Comparison of ENCODE assay signal across 17 cellular contexts in genomic region chr1:7574121-7575040, GRCh38.
DNase-seq lines count a peak whose midpoint lies in the region; TF ChIP-seq lines count a peak whose summit lies in the region.
"Had no signal": no experiment of that assay in that cellular context is flagged by ENCODE, and none has a peak within 500 bp of the region (broad histone marks: within the 10 kb centered on the region; RNA-seq: fewer than 3 reads in every experiment).

No MANE protein-coding gene starts in this region.

- peaks cover 15% of the 10 kb centered on the region for H3K4me1 ChIP-seq in prostate gland (replicated peaks)
- H3K4me1 ChIP-seq: uterus had no signal

- no peak overlapping the region for H3K27ac Mint-ChIP-seq in glutamatergic neuron (ENCODE audit: unreplicated experiment)
- H3K27ac Mint-ChIP-seq: activated CD8-positive, alpha-beta memory T cell treated with anti-CD3 and anti-CD28 coated beads, Interleukin-2, amount 10 ng/mL, durations not matched to agents 7 days and 5 days; brain; endodermal cell; progenitor cell of endocrine pancreas had no signal

- no peaks in the 10 kb centered on the region for H3K36me3 Mint-ChIP-seq in glutamatergic neuron (ENCODE audit: unreplicated experiment)
- H3K36me3 Mint-ChIP-seq: activated CD8-positive, alpha-beta memory T cell treated with anti-CD3 and anti-CD28 coated beads, Interleukin-2, amount 10 ng/mL, durations not matched to agents 7 days and 5 days; brain had no signal

- H3K27me3 Mint-ChIP-seq in glutamatergic neuron (ENCODE audit: unreplicated experiment) = peaks cover 4% of the 10 kb centered on the region
- H3K27me3 Mint-ChIP-seq: brain, progenitor cell of endocrine pancreas had no signal

- no peaks in the 10 kb centered on the region for H3K4me1 Mint-ChIP-seq in glutamatergic neuron (ENCODE audit: low read depth, unreplicated experiment)
- H3K4me1 Mint-ChIP-seq: activated CD8-positive, alpha-beta memory T cell treated with anti-CD3 and anti-CD28 coated beads, Interleukin-2, amount 10 ng/mL, durations not matched to agents 7 days and 5 days; brain had no signal

- intact Hi-C loops in prostate gland (cut with DNase I) = no loop called here

- DNase-seq in HuH-7.5 (ENCODE audit: low spot score) (peak; percentile 42), NCI-H2196 treated with DMSO at 0.1 percent for 48 hours (lab: John Stamatoyannopoulos, UW; ENCODE audit: unreplicated experiment) (peak; percentile 84), glutamatergic neuron (peak; percentile 16), prostate gland (ENCODE audit: low spot score) (peak; percentile 42), cerebellar nuclear complex (lab: John Stamatoyannopoulos, UW) (no peak), GM13976 (ENCODE audit: low spot score) (no peak), Ammon's horn (ENCODE audit: low spot score) (no peak), NOMO-1 (lab: John Stamatoyannopoulos, UW; ENCODE audit: unreplicated experiment in 2 of 2) (no peak)
- DNase-seq: activated CD8-positive, alpha-beta memory T cell treated with anti-CD3 and anti-CD28 coated beads, Interleukin-2, amount 10 ng/mL, durations not matched to agents 7 days and 5 days; activated naive CD4-positive, alpha-beta T cell treated with Interleukin-2 at 50 U/mL for 16 hours; endodermal cell; foreskin keratinocyte; NCI-H1436; WERI-Rb-1 had no signal

- in situ Hi-C loops in GM13976 (cut with MboI; ENCODE audit: low sequenced_read_pairs, unreplicated experiment) = no loop called here

- TF ChIP-seq POLR2A in prostate gland (IDR thresholded peaks at IDR 0.05) = no peak

- H3K9me3 ChIP-seq in prostate gland = no peaks in the 10 kb centered on the region
- H3K9me3 ChIP-seq: uterus had no signal

- H3K4me3 ChIP-seq in prostate gland = no peak overlapping the region
- H3K4me3 ChIP-seq: uterus had no signal

- H3K36me3 ChIP-seq in prostate gland = no peaks in the 10 kb centered on the region
- H3K36me3 ChIP-seq: uterus, WERI-Rb-1 had no signal

- H3K27ac ChIP-seq in prostate gland = no peak overlapping the region
- H3K27ac ChIP-seq: foreskin keratinocyte, uterus, WERI-Rb-1 had no signal

- no peaks in the 10 kb centered on the region for H3K27me3 ChIP-seq in prostate gland (replicated peaks; ENCODE audit: insufficient read depth)
- H3K27me3 ChIP-seq: foreskin keratinocyte, uterus had no signal

- WGBS in prostate gland = 55% methylated on average over 26 of the region's 26 CpGs

- no peak overlapping the region for H3K4me3 Mint-ChIP-seq in glutamatergic neuron (ENCODE audit: unreplicated experiment)
- H3K4me3 Mint-ChIP-seq: activated CD8-positive, alpha-beta memory T cell treated with anti-CD3 and anti-CD28 coated beads, Interleukin-2, amount 10 ng/mL, durations not matched to agents 7 days and 5 days; brain; endodermal cell had no signal

- no peak for TF ChIP-seq CTCF in glutamatergic neuron (IDR thresholded peaks at IDR 0.05; ENCODE audit: partially characterized antibody, unreplicated experiment)
- TF ChIP-seq CTCF in prostate gland (IDR thresholded peaks at IDR 0.05) = no peak
- TF ChIP-seq CTCF in GM13976 (IDR thresholded peaks at IDR 0.05; ENCODE audit: borderline replicate concordance, control extremely low read depth, extremely low read depth, insufficient read depth, missing control alignments) = no peak

- H3K9me3 Mint-ChIP-seq in glutamatergic neuron (ENCODE audit: unreplicated experiment) = peaks cover 3% of the 10 kb centered on the region

Comparison
In these comparisons a context has a peak if more than half of its experiments do, and no peak if none do; other contexts are left out.
1. DNase-seq: peak in HuH-7.5 (single experiment), NCI-H2196 treated with DMSO at 0.1 percent for 48 hours (single experiment), glutamatergic neuron (single experiment) and prostate gland (single experiment); none in cerebellar nuclear complex (0 of 2), GM13976 (single experiment), Ammon's horn (single experiment) and NOMO-1 (0 of 2).